Comparison of ENCODE assay signal across 1 cellular context in the genomic region with DNA sequence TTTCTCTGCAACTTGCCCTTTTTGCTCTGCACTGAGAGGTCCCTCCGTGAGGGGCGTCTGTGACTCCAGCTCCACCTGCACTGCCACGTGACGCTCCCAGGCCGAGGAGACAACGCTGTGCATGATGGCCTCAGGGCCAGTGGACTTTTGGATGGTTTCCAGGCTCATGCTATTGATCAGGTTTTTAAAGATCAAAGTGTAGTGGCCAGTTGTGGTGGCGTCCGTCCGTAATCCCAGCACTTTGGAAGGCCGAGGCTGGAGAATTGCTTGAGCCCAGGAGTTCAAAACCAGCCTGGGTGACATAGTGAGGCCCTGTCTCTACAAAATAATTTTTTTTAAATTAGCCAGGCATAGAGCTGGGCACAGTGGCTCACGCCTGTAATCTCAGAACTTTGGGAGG.
TF ChIP-seq lines count a peak whose summit lies in the region.

No MANE protein-coding gene starts in this region.

TF ChIP-seq in HepG2, 621 proteins besides CTCF, POLR2A, EP300 and RAD21 (continued from another document and continues in another):
- TF ChIP-seq ZNF83 (CRISPR knock-in tag; IDR thresholded peaks at IDR 0.05; ENCODE audit: borderline replicate concordance) = no peak
- TF ChIP-seq MYC (CRISPR knock-in tag; IDR thresholded peaks at IDR 0.05; ENCODE audit: borderline replicate concordance) = peak; percentile 92
- peak; percentile 87 for TF ChIP-seq RARA (CRISPR knock-in tag; IDR thresholded peaks at IDR 0.05)
- peak; percentile 42 for TF ChIP-seq CEBPG (CRISPR knock-in tag; IDR thresholded peaks at IDR 0.05)
- TF ChIP-seq FOXO1 (CRISPR knock-in tag; IDR thresholded peaks at IDR 0.05) = peak; percentile 77
- TF ChIP-seq HNRNPK (IDR thresholded peaks at IDR 0.05; ENCODE audit: low read depth, low read length, poor library complexity, severe bottlenecking) = no peak
- TF ChIP-seq, protein P1, sequence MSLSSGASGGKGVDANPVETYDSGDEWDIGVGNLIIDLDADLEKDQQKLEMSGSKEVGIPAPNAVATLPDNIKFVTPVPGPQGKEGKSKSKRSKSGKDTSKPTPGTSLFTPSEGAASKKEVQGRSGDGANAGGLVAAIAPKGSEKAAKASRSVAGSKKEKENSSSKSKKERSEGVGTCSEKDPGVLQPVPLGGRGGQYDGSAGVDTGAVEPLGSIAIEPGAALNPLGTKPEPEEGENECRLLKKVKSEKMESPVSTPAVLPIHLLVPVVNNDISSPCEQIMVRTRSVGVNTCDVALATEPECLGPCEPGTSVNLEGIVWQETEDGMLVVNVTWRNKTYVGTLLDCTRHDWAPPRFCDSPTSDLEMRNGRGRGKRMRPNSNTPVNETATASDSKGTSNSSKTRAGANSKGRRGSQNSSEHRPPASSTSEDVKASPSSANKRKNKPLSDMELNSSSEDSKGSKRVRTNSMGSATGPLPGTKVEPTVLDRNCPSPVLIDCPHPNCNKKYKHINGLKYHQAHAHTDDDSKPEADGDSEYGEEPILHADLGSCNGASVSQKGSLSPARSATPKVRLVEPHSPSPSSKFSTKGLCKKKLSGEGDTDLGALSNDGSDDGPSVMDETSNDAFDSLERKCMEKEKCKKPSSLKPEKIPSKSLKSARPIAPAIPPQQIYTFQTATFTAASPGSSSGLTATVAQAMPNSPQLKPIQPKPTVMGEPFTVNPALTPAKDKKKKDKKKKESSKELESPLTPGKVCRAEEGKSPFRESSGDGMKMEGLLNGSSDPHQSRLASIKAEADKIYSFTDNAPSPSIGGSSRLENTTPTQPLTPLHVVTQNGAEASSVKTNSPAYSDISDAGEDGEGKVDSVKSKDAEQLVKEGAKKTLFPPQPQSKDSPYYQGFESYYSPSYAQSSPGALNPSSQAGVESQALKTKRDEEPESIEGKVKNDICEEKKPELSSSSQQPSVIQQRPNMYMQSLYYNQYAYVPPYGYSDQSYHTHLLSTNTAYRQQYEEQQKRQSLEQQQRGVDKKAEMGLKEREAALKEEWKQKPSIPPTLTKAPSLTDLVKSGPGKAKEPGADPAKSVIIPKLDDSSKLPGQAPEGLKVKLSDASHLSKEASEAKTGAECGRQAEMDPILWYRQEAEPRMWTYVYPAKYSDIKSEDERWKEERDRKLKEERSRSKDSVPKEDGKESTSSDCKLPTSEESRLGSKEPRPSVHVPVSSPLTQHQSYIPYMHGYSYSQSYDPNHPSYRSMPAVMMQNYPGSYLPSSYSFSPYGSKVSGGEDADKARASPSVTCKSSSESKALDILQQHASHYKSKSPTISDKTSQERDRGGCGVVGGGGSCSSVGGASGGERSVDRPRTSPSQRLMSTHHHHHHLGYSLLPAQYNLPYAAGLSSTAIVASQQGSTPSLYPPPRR (CRISPR knock-in tag; IDR thresholded peaks at IDR 0.05; ENCODE audit: borderline replicate concordance) = peak; percentile 85; the same call in 1 of the 2 replicates
- TF ChIP-seq, protein P2, sequence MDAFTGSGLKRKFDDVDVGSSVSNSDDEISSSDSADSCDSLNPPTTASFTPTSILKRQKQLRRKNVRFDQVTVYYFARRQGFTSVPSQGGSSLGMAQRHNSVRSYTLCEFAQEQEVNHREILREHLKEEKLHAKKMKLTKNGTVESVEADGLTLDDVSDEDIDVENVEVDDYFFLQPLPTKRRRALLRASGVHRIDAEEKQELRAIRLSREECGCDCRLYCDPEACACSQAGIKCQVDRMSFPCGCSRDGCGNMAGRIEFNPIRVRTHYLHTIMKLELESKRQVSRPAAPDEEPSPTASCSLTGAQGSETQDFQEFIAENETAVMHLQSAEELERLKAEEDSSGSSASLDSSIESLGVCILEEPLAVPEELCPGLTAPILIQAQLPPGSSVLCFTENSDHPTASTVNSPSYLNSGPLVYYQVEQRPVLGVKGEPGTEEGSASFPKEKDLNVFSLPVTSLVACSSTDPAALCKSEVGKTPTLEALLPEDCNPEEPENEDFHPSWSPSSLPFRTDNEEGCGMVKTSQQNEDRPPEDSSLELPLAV (CRISPR knock-in tag; conservative IDR thresholded peaks at IDR 0.05; ENCODE audit: low read depth) = no peak
- TF ChIP-seq ZNF550 (CRISPR knock-in tag; IDR thresholded peaks at IDR 0.05; ENCODE audit: borderline replicate concordance) = no peak
- peak; percentile 53; the same call in 1 of the 2 replicates for TF ChIP-seq REPIN1 (CRISPR knock-in tag; IDR thresholded peaks at IDR 0.05; ENCODE audit: borderline replicate concordance, low read depth)
- no peak for TF ChIP-seq NCOA5 (CRISPR knock-in tag; IDR thresholded peaks at IDR 0.05)
- TF ChIP-seq ZNF558 (CRISPR knock-in tag; IDR thresholded peaks at IDR 0.05; ENCODE audit: borderline replicate concordance) = no peak
- TF ChIP-seq ZNF660 (CRISPR knock-in tag; IDR thresholded peaks at IDR 0.05; ENCODE audit: borderline replicate concordance, low read depth) = no peak
- no peak for TF ChIP-seq MBNL3 (CRISPR knock-in tag; conservative IDR thresholded peaks at IDR 0.05)
- TF ChIP-seq GATA4 (IDR thresholded peaks at IDR 0.05; ENCODE audit: borderline replicate concordance, low read depth) = no peak
- TF ChIP-seq, protein P3, sequence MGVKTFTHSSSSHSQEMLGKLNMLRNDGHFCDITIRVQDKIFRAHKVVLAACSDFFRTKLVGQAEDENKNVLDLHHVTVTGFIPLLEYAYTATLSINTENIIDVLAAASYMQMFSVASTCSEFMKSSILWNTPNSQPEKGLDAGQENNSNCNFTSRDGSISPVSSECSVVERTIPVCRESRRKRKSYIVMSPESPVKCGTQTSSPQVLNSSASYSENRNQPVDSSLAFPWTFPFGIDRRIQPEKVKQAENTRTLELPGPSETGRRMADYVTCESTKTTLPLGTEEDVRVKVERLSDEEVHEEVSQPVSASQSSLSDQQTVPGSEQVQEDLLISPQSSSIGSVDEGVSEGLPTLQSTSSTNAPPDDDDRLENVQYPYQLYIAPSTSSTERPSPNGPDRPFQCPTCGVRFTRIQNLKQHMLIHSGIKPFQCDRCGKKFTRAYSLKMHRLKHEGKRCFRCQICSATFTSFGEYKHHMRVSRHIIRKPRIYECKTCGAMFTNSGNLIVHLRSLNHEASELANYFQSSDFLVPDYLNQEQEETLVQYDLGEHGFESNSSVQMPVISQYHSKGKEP (CRISPR knock-in tag; IDR thresholded peaks at IDR 0.05) = no peak
- TF ChIP-seq ELF4 (CRISPR knock-in tag; IDR thresholded peaks at IDR 0.05; ENCODE audit: borderline replicate concordance) = no peak
- TF ChIP-seq ZSCAN5A (CRISPR knock-in tag; IDR thresholded peaks at IDR 0.05; ENCODE audit: borderline replicate concordance) = no peak
- peak; percentile 14 for TF ChIP-seq ASH2L (IDR thresholded peaks at IDR 0.05; ENCODE audit: insufficient read length, low read depth, low read length)
- TF ChIP-seq KAT2B (IDR thresholded peaks at IDR 0.05; ENCODE audit: borderline replicate concordance, low read depth, low read length) = peak; percentile 50; the same call in 1 of the 2 replicates
- TF ChIP-seq, protein P4, sequence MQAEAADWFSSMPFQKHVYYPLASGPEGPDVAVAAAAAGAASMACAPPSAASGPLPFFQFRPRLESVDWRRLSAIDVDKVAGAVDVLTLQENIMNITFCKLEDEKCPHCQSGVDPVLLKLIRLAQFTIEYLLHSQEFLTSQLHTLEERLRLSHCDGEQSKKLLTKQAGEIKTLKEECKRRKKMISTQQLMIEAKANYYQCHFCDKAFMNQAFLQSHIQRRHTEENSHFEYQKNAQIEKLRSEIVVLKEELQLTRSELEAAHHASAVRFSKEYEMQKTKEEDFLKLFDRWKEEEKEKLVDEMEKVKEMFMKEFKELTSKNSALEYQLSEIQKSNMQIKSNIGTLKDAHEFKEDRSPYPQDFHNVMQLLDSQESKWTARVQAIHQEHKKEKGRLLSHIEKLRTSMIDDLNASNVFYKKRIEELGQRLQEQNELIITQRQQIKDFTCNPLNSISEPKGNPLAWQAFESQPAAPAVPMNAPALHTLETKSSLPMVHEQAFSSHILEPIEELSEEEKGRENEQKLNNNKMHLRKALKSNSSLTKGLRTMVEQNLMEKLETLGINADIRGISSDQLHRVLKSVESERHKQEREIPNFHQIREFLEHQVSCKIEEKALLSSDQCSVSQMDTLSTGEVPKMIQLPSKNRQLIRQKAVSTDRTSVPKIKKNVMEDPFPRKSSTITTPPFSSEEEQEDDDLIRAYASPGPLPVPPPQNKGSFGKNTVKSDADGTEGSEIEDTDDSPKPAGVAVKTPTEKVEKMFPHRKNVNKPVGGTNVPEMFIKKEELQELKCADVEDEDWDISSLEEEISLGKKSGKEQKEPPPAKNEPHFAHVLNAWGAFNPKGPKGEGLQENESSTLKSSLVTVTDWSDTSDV (CRISPR knock-in tag; IDR thresholded peaks at IDR 0.05) = no peak
- no peak for TF ChIP-seq KDM5B (CRISPR knock-in tag; IDR thresholded peaks at IDR 0.05; ENCODE audit: borderline replicate concordance)
- no peak for TF ChIP-seq AFF4 (CRISPR knock-in tag; IDR thresholded peaks at IDR 0.05)
- 0 out of 2 replicates have a peak, but pooled peaks have one; percentile 56 for TF ChIP-seq RFXAP (CRISPR knock-in tag; IDR thresholded peaks at IDR 0.05; ENCODE audit: borderline replicate concordance)
- TF ChIP-seq BCL6 (CRISPR knock-in tag; IDR thresholded peaks at IDR 0.05) = peak; percentile 86
- peak; percentile 77; the same call in 1 of the 2 replicates for TF ChIP-seq MIER3 (CRISPR knock-in tag; IDR thresholded peaks at IDR 0.05; ENCODE audit: borderline replicate concordance)
- TF ChIP-seq NR3C1 (CRISPR knock-in tag; IDR thresholded peaks at IDR 0.05) = no peak
- TF ChIP-seq PITX1 (CRISPR knock-in tag; IDR thresholded peaks at IDR 0.05) = peak; percentile 91
- TF ChIP-seq ZNF333 (CRISPR knock-in tag; IDR thresholded peaks at IDR 0.05; ENCODE audit: borderline replicate concordance) = 0 out of 2 replicates have a peak, but pooled peaks have one; percentile 12
- TF ChIP-seq ZNF281 (CRISPR knock-in tag; IDR thresholded peaks at IDR 0.05; ENCODE audit: borderline replicate concordance) = no peak
- TF ChIP-seq GFI1 (CRISPR knock-in tag; IDR thresholded peaks at IDR 0.05; ENCODE audit: borderline replicate concordance) = no peak; the same call in 1 of the 2 replicates
- no peak for TF ChIP-seq SSRP1 (CRISPR knock-in tag; IDR thresholded peaks at IDR 0.05)
- TF ChIP-seq GLI4 (CRISPR knock-in tag; IDR thresholded peaks at IDR 0.05; ENCODE audit: borderline replicate concordance) = no peak
